ENCODE assay signal across 1 cellular context in the genomic region with DNA sequence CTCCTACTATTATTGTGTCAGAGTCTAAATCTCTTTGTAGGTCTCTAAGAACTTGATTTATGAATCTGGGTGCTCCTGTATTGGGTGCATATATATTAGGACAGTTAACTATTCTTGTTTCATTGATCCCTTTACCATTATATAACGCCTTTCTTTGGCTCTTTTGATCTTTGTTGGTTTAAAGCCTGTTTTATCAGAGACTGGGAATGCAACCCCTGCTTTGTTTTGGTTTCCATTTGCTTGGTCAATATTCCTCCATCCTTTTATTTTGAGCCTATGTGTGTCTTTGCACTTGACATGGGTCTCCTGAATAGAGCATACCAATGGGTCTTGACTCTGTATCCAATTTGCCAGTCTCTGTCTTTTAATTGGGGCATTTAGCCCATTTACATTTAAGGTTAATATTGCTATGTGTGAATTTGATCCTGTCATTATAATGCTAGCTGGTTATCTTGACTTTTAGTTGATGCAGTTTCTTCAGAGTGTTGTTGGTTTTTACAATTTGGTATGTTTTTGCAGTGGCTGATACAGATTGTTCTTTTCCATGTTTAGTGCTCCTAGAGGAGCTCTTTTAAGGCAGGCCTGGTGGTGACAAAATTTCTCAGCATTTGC.
TF ChIP-seq lines count a peak whose summit lies in the region.

No MANE protein-coding gene starts in this region.

TF ChIP-seq in HepG2, 621 proteins besides CTCF, POLR2A, EP300 and RAD21 (continued from another document):
- TF ChIP-seq ZNF503 (CRISPR knock-in tag; IDR thresholded peaks at IDR 0.05) (peak; percentile 66; the same call in 1 of the 2 replicates), TEAD3 (CRISPR knock-in tag; optimal IDR thresholded peaks at IDR 0.05; ENCODE audit: borderline replicate concordance) (peak; percentile 65), HDAC2 (CRISPR knock-in tag; IDR thresholded peaks at IDR 0.05) (peak; percentile 31; the same call in 1 of the 2 replicates), ONECUT2 (CRISPR knock-in tag; IDR thresholded peaks at IDR 0.05) (peak; percentile 88), ZNF644 (CRISPR knock-in tag; IDR thresholded peaks at IDR 0.05; ENCODE audit: low read depth) (peak; percentile 69), ZBTB7B (CRISPR knock-in tag; IDR thresholded peaks at IDR 0.05) (peak; percentile 46; the same call in 1 of the 2 replicates), SAP130 (CRISPR knock-in tag; IDR thresholded peaks at IDR 0.05; ENCODE audit: low read depth) (peak; percentile 55; the same call in 1 of the 2 replicates), ELF3 (CRISPR knock-in tag; IDR thresholded peaks at IDR 0.05) (peak; percentile 53; the same call in 1 of the 2 replicates), KAT7 (CRISPR knock-in tag; IDR thresholded peaks at IDR 0.05; ENCODE audit: borderline replicate concordance) (peak; percentile 31; the same call in 1 of the 2 replicates), FOXJ3 (CRISPR knock-in tag; IDR thresholded peaks at IDR 0.05; ENCODE audit: borderline replicate concordance) (peak; percentile 57; the same call in 1 of the 2 replicates), PHF5A (CRISPR knock-in tag; IDR thresholded peaks at IDR 0.05; ENCODE audit: low read depth, unreplicated experiment) (peak; percentile 31), MIXL1 (CRISPR knock-in tag; IDR thresholded peaks at IDR 0.05) (peak; percentile 64; the same call in 1 of the 2 replicates), TCF7 (IDR thresholded peaks at IDR 0.05; ENCODE audit: low read depth) (peak; percentile 88)
- TF ChIP-seq, protein P1, sequence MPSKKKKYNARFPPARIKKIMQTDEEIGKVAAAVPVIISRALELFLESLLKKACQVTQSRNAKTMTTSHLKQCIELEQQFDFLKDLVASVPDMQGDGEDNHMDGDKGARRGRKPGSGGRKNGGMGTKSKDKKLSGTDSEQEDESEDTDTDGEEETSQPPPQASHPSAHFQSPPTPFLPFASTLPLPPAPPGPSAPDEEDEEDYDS (CRISPR knock-in tag; IDR thresholded peaks at IDR 0.05): peak; percentile 17; the same call in 1 of the 2 replicates
- TF ChIP-seq, protein P2, sequence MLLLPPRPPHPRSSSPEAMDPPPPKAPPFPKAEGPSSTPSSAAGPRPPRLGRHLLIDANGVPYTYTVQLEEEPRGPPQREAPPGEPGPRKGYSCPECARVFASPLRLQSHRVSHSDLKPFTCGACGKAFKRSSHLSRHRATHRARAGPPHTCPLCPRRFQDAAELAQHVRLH (CRISPR knock-in tag; IDR thresholded peaks at IDR 0.05; ENCODE audit: borderline replicate concordance, low read depth): 0 out of 2 replicates have a peak, but pooled peaks have one; percentile 25
- TF ChIP-seq, protein P3, sequence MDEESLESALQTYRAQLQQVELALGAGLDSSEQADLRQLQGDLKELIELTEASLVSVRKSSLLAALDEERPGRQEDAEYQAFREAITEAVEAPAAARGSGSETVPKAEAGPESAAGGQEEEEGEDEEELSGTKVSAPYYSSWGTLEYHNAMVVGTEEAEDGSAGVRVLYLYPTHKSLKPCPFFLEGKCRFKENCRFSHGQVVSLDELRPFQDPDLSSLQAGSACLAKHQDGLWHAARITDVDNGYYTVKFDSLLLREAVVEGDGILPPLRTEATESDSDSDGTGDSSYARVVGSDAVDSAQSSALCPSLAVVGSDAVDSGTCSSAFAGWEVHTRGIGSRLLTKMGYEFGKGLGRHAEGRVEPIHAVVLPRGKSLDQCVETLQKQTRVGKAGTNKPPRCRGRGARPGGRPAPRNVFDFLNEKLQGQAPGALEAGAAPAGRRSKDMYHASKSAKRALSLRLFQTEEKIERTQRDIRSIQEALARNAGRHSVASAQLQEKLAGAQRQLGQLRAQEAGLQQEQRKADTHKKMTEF (CRISPR knock-in tag; IDR thresholded peaks at IDR 0.05): peak; percentile 80
